Comparison of ENCODE assay signal across 9 cellular contexts in genomic region chr2:74507926-74508520, GRCh38. TPM values are rescaled to one million over a fixed set of nuclear protein-coding genes. Genes with fewer than 3 reads are reported as not detected.
DNase-seq lines count a peak whose midpoint lies in the region; ATAC-seq and TF ChIP-seq lines count a peak whose summit lies in the region.
"Had no signal": no experiment of that assay in that cellular context is flagged by ENCODE, and none has a peak within 500 bp of the region (broad histone marks: within the 10 kb centered on the region; RNA-seq: fewer than 3 reads in every experiment).

No MANE protein-coding gene starts in this region.

- ATAC-seq in GM19455 (IDR thresholded peaks at IDR 0.05; ENCODE audit: unreplicated experiment), result peak; percentile 11
- peak; percentile 38 for ATAC-seq in WTC11

- peak overlapping the region; percentile 98 to 100 (median 100) for H3K27ac Mint-ChIP-seq in CD14-positive monocyte
- H3K27ac Mint-ChIP-seq in IgD-negative memory B cell, result peak overlapping the region; percentile 98 to 100 (median 100)
- peak overlapping the region; percentile 87 for H3K27ac Mint-ChIP-seq in WTC11

- peaks cover 54% of the 10 kb centered on the region for H3K4me1 Mint-ChIP-seq in CD14-positive monocyte
- peaks cover 22 to 32% (median 25%) of the 10 kb centered on the region in 3 donors for H3K4me1 Mint-ChIP-seq in IgD-negative memory B cell
- peaks cover 28% of the 10 kb centered on the region for H3K4me1 Mint-ChIP-seq in WTC11

- intact Hi-C loops in CD14-positive monocyte (cut with micrococcal nuclease), result loop anchor here in 1 of 2 donors (1.0 kb wide), 1 partner anchor 21 kb away; the partner anchor contains the start of genes AUP1 and HTRA2

- peak overlapping the region; percentile 95 for H3K4me3 ChIP-seq in fibroblast of mammary gland (ENCODE audit: control insufficient read depth, low read depth, low read length)

- POLR2A ChIA-PET in WTC11 (lab: Charles Lee), result interaction anchor here (1.0 to 1.4 kb wide), 3 partner anchors 8 to 50 kb away, joined by 3 to 8 read pairs (median 3); partner anchors contain the start of gene WBP1

- peaks cover 27 to 36% of the 10 kb centered on the region in 2 donors for H3K36me3 Mint-ChIP-seq in CD14-positive monocyte
- H3K36me3 Mint-ChIP-seq in IgD-negative memory B cell, result peaks cover 16% of the 10 kb centered on the region
- peaks cover 22% of the 10 kb centered on the region for H3K36me3 Mint-ChIP-seq in WTC11

- DNase-seq in CD14-positive monocyte (ENCODE audit: low spot score) (no peak), WTC11 (ENCODE audit: low spot score) (peak; percentile 45), fibroblast of mammary gland (ENCODE audit: low read depth) (peak; percentile 79), nucleus accumbens (lab: John Stamatoyannopoulos, UW) (peak in 29 of 56 donors; percentile 5 to 63 (median 40)), DMS153 treated with DMSO at 0.1 percent for 48 hours (lab: John Stamatoyannopoulos, UW; ENCODE audit: unreplicated experiment) (no peak), H4 (ENCODE audit: low spot score) (no peak)

- H3K9me3 Mint-ChIP-seq in CD14-positive monocyte (peaks cover 0 to 16% (median 11%) of the 10 kb centered on the region in 7 donors), IgD-negative memory B cell (peaks cover 0 to 3% (median 0%) of the 10 kb centered on the region in 3 donors), WTC11 (no peaks in the 10 kb centered on the region)

- CTCF ChIA-PET in WTC11 (lab: Charles Lee), result interaction anchor here (1.0 to 3.0 kb wide), 6 partner anchors 8 to 79 kb away, joined by 3 to 13 read pairs (median 5); partner anchors contain the start of genes CCDC142, TTC31 and WBP1

- TF ChIP-seq CTCF in CD14-positive monocyte (IDR thresholded peaks at IDR 0.05) (no peak), WTC11 (IDR thresholded peaks at IDR 0.05) (no peak), fibroblast of mammary gland (conservative IDR thresholded peaks at IDR 0.05; ENCODE audit: control insufficient read depth, insufficient read depth, low read depth, low read length) (no peak)

- H3K4me3 Mint-ChIP-seq in CD14-positive monocyte (peak overlapping the region; percentile 96 to 100), IgD-negative memory B cell (peak overlapping the region; percentile 96 to 100 (median 100)), WTC11 (peak overlapping the region; percentile 99)

- H3K27me3 Mint-ChIP-seq in CD14-positive monocyte (ENCODE audit: low read depth in 3 of 3), result peaks cover 43 to 58% (median 48%) of the 10 kb centered on the region in 3 donors
- peaks cover 31% of the 10 kb centered on the region for H3K27me3 Mint-ChIP-seq in IgD-negative memory B cell
- H3K27me3 Mint-ChIP-seq in WTC11 (ENCODE audit: low read depth), result peaks cover 92% of the 10 kb centered on the region

TF ChIP-seq in WTC11, 78 proteins besides CTCF, POLR2A, EP300 and RAD21:
- no peak for TF ChIP-seq CREB1 (CRISPR knock-in tag; IDR thresholded peaks at IDR 0.05)
- no peak for TF ChIP-seq FOXK1 (CRISPR knock-in tag; IDR thresholded peaks at IDR 0.05)
- TF ChIP-seq ZNF281 (CRISPR knock-in tag; IDR thresholded peaks at IDR 0.05), result no peak
- TF ChIP-seq ZNF396 (CRISPR knock-in tag; IDR thresholded peaks at IDR 0.05; ENCODE audit: borderline replicate concordance), result no peak
- TF ChIP-seq MLX (CRISPR knock-in tag; IDR thresholded peaks at IDR 0.05), result no peak
- TF ChIP-seq ZNF416 (CRISPR knock-in tag; IDR thresholded peaks at IDR 0.05), result no peak
TF ChIP-seq in WTC11: peak in this region for 0.

RNA-seq across cellular contexts. Expression of gene PCGF1, which starts 0.5 kb away (rescaled TPM):
- polyA plus RNA-seq in CD14-positive monocyte, result 10 to 100 TPM; 18.0 to 20.5 TPM
- 14.7 TPM for polyA plus RNA-seq in IgD-negative memory B cell
- 13.7 to 15.7 TPM (median 15.4 TPM) in 3 replicates for total RNA-seq in WTC11 (2021)
- 17.0 and 25.7 TPM in 2 replicates for total RNA-seq in H4 (2014; rRNA removed; shearing (Covaris generic))

RNA-seq across cellular contexts. Expression of gene TLX2, which starts 6.2 kb away (rescaled TPM):
- polyA plus RNA-seq in CD14-positive monocyte, result not detected
- polyA plus RNA-seq in IgD-negative memory B cell, result not detected
- total RNA-seq in WTC11 (2021), result 0.18 to 0.39 TPM (median 0.26 TPM) in 3 replicates
- not detected in 2 replicates for total RNA-seq in H4 (2014; rRNA removed; shearing (Covaris generic))

RNA-seq across cellular contexts. Expression of gene LBX2, which starts 8.6 kb away (rescaled TPM):
- polyA plus RNA-seq in CD14-positive monocyte (under 1 TPM in 1 of 2 donors, not detected in 1; 0.46 TPM), IgD-negative memory B cell (not detected)
- total RNA-seq in WTC11 (2021), result 1.0 to 1.8 TPM (median 1.8 TPM) in 3 replicates
- 0.97 TPM in 1 of 2 replicates, not detected in the other for total RNA-seq in H4 (2014; rRNA removed; shearing (Covaris generic))

RNA-seq across cellular contexts. Expression of gene DQX1, which starts 18.0 kb away (rescaled TPM):
- not detected for polyA plus RNA-seq in CD14-positive monocyte
- polyA plus RNA-seq in IgD-negative memory B cell, result 0.70 TPM
- 1.2 to 1.9 TPM (median 1.3 TPM) in 3 replicates for total RNA-seq in WTC11 (2021)
- not detected in 2 replicates for total RNA-seq in H4 (2014; rRNA removed; shearing (Covaris generic))
- total RNA-seq: NCI-H460 had no signal

RNA-seq across cellular contexts. Expression of gene AUP1, which starts 21.5 kb away (rescaled TPM):
- polyA plus RNA-seq in CD14-positive monocyte, result 100 to 1,000 TPM; 130 to 149 TPM
- 108 TPM for polyA plus RNA-seq in IgD-negative memory B cell
- 78.1 to 84.9 TPM (median 80.9 TPM) in 3 replicates for total RNA-seq in WTC11 (2021)
- 95.4 and 102 TPM in 2 replicates for total RNA-seq in H4 (2014; rRNA removed; shearing (Covaris generic))

Comparison
In these comparisons a context has a peak if more than half of its experiments do, and no peak if none do; other contexts are left out.
1. DNase-seq: peak in WTC11 (single experiment), fibroblast of mammary gland (single experiment) and nucleus accumbens (29 of 56); none in CD14-positive monocyte (single experiment), DMS153 treated with DMSO at 0.1 percent for 48 hours (single experiment) and H4 (single experiment).
2. Peak in every context shown above with its lines, with median percentiles within 50 percentile points of each other: H3K27ac Mint-ChIP-seq and H3K4me3 Mint-ChIP-seq.